8 cellular contexts compared by ENCODE assay signal in the genomic region with DNA sequence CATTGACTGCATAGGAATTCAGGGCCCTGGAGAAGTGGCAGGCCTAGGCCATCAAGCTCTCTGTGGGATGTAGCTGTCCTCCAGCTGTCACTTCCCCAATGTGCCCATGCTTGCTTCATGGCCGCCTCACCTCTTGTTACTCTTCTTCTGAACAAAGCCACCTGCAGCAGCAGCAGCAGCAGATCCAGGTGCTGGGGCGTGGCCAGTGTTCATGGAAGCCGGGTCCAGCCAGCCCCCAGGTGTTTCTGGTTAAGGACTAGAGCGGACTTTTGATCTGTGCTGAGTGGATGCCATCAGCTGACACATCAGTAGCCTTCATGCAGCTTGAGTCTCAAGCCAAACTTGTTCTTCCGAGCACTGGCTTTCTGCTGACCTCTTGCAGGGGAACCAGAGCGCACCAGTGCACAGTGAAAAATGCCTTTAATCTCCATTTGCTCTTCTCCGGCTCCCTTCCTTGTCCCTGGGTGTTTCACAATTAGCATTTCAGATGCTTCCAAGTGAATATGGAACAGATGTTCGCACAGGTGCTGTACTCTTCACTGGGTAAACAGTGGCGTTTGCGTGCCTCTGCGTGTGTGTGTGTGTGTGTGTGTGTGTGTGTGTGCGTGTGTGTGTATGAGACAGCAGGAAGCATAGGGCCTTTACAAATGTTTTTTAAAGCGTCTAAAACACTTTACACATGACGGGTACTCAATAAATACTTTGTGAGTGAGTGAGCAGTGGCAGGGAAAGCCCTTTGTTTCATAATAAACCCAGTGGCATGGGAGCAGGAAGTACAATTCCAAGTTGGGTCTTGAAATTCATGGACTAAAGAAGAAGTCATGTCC. TPM values are rescaled to one million over a fixed set of nuclear protein-coding genes. Genes with fewer than 3 reads are reported as not detected.
A peak's percentile ranks its signal among the peaks of the same experiment; 100 is the strongest.
DNase-seq lines count a peak whose midpoint lies in the region; ATAC-seq and TF ChIP-seq lines count a peak whose summit lies in the region.

No MANE protein-coding gene starts in this region.

- H3K27me3 ChIP-seq in heart right ventricle (no peaks in the 10 kb centered on the region), subcutaneous abdominal adipose tissue (ENCODE audit: control insufficient read depth in 5 of 5, insufficient read depth in 4 of 5, low read length in 5 of 5) (no peaks in the 10 kb centered on the region)

- WGBS in heart right ventricle, 2 donors: 69 to 72% methylated on average over 14 of the region's 14 CpGs

- H3K9me3 ChIP-seq in heart right ventricle: no peaks in the 10 kb centered on the region
- no peaks in the 10 kb centered on the region for H3K9me3 ChIP-seq in subcutaneous abdominal adipose tissue (ENCODE audit: control insufficient read depth in 5 of 5, low read length in 5 of 5)

- H3K4me1 ChIP-seq in heart right ventricle: peaks cover 34 to 99% (median 88%) of the 10 kb centered on the region in 9 donors
- H3K4me1 ChIP-seq in subcutaneous abdominal adipose tissue (ENCODE audit: control insufficient read depth in 5 of 5, insufficient read depth in 5 of 5, low read length in 5 of 5): peaks cover 29 to 91% (median 78%) of the 10 kb centered on the region in 5 donors

- peaks cover 0 to 48% (median 8%) of the 10 kb centered on the region in 9 donors for H3K36me3 ChIP-seq in heart right ventricle
- peaks cover 0 to 23% (median 5%) of the 10 kb centered on the region in 5 donors for H3K36me3 ChIP-seq in subcutaneous abdominal adipose tissue (ENCODE audit: control insufficient read depth in 5 of 5, insufficient read depth in 5 of 5, low read length in 5 of 5)

- H3K27ac ChIP-seq in heart right ventricle: peak overlapping the region in 9 of 10 donors; percentile 56 to 98 (median 71)
- H3K27ac ChIP-seq in subcutaneous abdominal adipose tissue (ENCODE audit: low read depth, low read length): peak overlapping the region; percentile 37

- DNase-seq in heart right ventricle (no peak), left ventricle myocardium superior (no peak), SHP77 treated with DMSO at 0.1 percent for 48 hours (lab: John Stamatoyannopoulos, UW) (peak; percentile 87), glomerular visceral epithelial cell (ENCODE audit: extremely low spot score) (peak; percentile 91), activated gamma-delta T cell treated with Interleukin-2 at 50 U/mL for 16 hours (no peak), GM10266 (ENCODE audit: extremely low spot score) (no peak)
- no peak for DNase-seq in activated CD4-positive, alpha-beta T cell treated with anti-CD3 and anti-CD28 coated beads, Interleukin-2, amount 50 U/mL, for 1 hour

- no peak overlapping the region for H3K4me3 ChIP-seq in heart right ventricle
- no peak overlapping the region for H3K4me3 ChIP-seq in subcutaneous abdominal adipose tissue (ENCODE audit: low read depth in 1 of 5, low read length in 5 of 5)

- intact Hi-C loops in heart right ventricle (cut with DNase I) (no loop called here), left ventricle myocardium superior (cut with micrococcal nuclease) (no loop called here)

- TF ChIP-seq CTCF in heart right ventricle (IDR thresholded peaks at IDR 0.05) (no peak), GM10266 (IDR thresholded peaks at IDR 0.05; ENCODE audit: control insufficient read depth, insufficient read depth, low read depth, missing control alignments) (no peak)

- peak in 1 of 8 donors; percentile 7 for ATAC-seq in heart right ventricle
- no peak for ATAC-seq in left ventricle myocardium superior

- H3K9ac ChIP-seq in subcutaneous abdominal adipose tissue (ENCODE audit: low read length in 5 of 5): no peak overlapping the region

RNA-seq across cellular contexts. Expression of gene TPCN1, which starts 20.1 kb away (rescaled TPM):
- 100 to 1,000 TPM in 8 of 10 donors, 10 to 100 TPM in 2; 81.9 to 163 (median 127) TPM for total RNA-seq in heart right ventricle
- polyA plus RNA-seq in heart right ventricle: 100 to 1,000 TPM in 1 of 2 donors, 10 to 100 TPM in 1; 16.4 to 147 TPM
- 145 TPM for total RNA-seq in left ventricle myocardium superior

RNA-seq across cellular contexts. Expression of gene RITA1, which starts 55.9 kb away (rescaled TPM):
- total RNA-seq in heart right ventricle (10 to 100 TPM; 11.9 to 20.8 (median 14.4) TPM), left ventricle myocardium superior (19.5 TPM)
- polyA plus RNA-seq in heart right ventricle: 1 to 10 TPM; 8.0 to 9.9 TPM

RNA-seq across cellular contexts. Expression of gene DDX54, which starts 56.1 kb away (rescaled TPM):
- total RNA-seq in heart right ventricle (10 to 100 TPM; 33.3 to 46.5 (median 37.5) TPM), left ventricle myocardium superior (33.8 TPM)
- polyA plus RNA-seq in heart right ventricle: 10 to 100 TPM; 16.5 to 52.7 TPM

Comparison
In these comparisons a context has a peak if more than half of its experiments do, and no peak if none do; other contexts are left out.
1. DNase-seq: peak in SHP77 treated with DMSO at 0.1 percent for 48 hours (single experiment) and glomerular visceral epithelial cell (single experiment); none in heart right ventricle (0 of 2), left ventricle myocardium superior (single experiment), activated gamma-delta T cell treated with Interleukin-2 at 50 U/mL for 16 hours (single experiment), activated CD4-positive, alpha-beta T cell treated with anti-CD3 and anti-CD28 coated beads, Interleukin-2, amount 50 U/mL, for 1 hour (single experiment) and GM10266 (single experiment).